ENCODE assay signal across 28 cellular contexts in genomic region chr19:12545267-12545666, GRCh38. TPM values are rescaled to one million over a fixed set of nuclear protein-coding genes. Genes with fewer than 3 reads are reported as not detected.
DNase-seq lines count a peak whose midpoint lies in the region; ATAC-seq and TF ChIP-seq lines count a peak whose summit lies in the region.
"Had no signal": no experiment of that assay in that cellular context is flagged by ENCODE, and none has a peak within 500 bp of the region (broad histone marks: within the 10 kb centered on the region; RNA-seq: fewer than 3 reads in every experiment).

No MANE protein-coding gene starts in this region.

- no peak for ATAC-seq in activated T-cell treated with anti-CD3 and anti-CD28 coated beads, Interleukin-2, amount 50 U/mL, for 72 hours (replicated peaks in 1 of 2)
- no peak for ATAC-seq in natural killer cell treated with Interleukin-12 subunit alpha and Interleukin-12 subunit beta and Interleukin-15 and Interleukin-18, amount 100 ng/mL, for 72 hours
- ATAC-seq: Right ventricle myocardium inferior, SK-N-SH treated with all-trans-retinoic acid at 6 μM for 48 hours had no signal

- H3K36me3 ChIP-seq in Loucy (ENCODE audit: insufficient read depth, low read length) = 0 out of 2 replicates have a peak, but pooled peaks cover under 1% of the 10 kb centered on the region
- H3K36me3 ChIP-seq in smooth muscle cell (ENCODE audit: low read depth) = peaks cover 4% of the 10 kb centered on the region
- no peaks in the 10 kb centered on the region for H3K36me3 ChIP-seq in hepatocyte (replicated peaks; ENCODE audit: insufficient read depth, low read depth)
- H3K36me3 ChIP-seq in endodermal cell (ENCODE audit: control insufficient read depth, insufficient read depth, low read length) = peaks cover 70% of the 10 kb centered on the region

- H3K9me3 Mint-ChIP-seq in activated T-cell treated with anti-CD3 and anti-CD28 coated beads, Interleukin-2, amount 50 U/mL, for 72 hours = peaks cover 0 to 15% of the 10 kb centered on the region in 2 donors
- H3K9me3 Mint-ChIP-seq in immature natural killer cell (peaks cover 0 to 2% (median 0%) of the 10 kb centered on the region in 6 donors), endodermal cell (peaks cover 47% of the 10 kb centered on the region)
- H3K9me3 Mint-ChIP-seq in natural killer cell treated with Interleukin-12 subunit alpha and Interleukin-12 subunit beta and Interleukin-15 and Interleukin-18, amount 100 ng/mL, for 72 hours = peaks cover 4% of the 10 kb centered on the region

- peaks cover 69% of the 10 kb centered on the region for H3K79me2 ChIP-seq in Loucy (ENCODE audit: insufficient read depth, low read length)
- H3K79me2 ChIP-seq in smooth muscle cell (ENCODE audit: low read depth) = peaks cover 78% of the 10 kb centered on the region
- peaks cover 93% of the 10 kb centered on the region for H3K79me2 ChIP-seq in hepatocyte

- 97% methylated on average over 8 of the region's 8 CpGs for WGBS in smooth muscle cell (ENCODE audit: low lambda C conversion rate)
- 90% methylated on average over 8 of the region's 8 CpGs for WGBS in hepatocyte (ENCODE audit: low lambda C conversion rate, missing lambda C conversion rate)
- 92 to 95% methylated on average over 5 to 8 of the region's 8 CpGs for WGBS in endodermal cell (ENCODE audit: insufficient coverage in 1 of 2, insufficient read length in 1 of 2), 2 experiments

- H3K4me2 ChIP-seq in Loucy (ENCODE audit: low read depth, low read length, poor library complexity, severe bottlenecking) = peak overlapping the region; percentile 36
- no peak overlapping the region for H3K4me2 ChIP-seq in smooth muscle cell
- no peak overlapping the region for H3K4me2 ChIP-seq in hepatocyte

- H3K27ac Mint-ChIP-seq in activated T-cell treated with anti-CD3 and anti-CD28 coated beads, Interleukin-2, amount 50 U/mL, for 72 hours = peak overlapping the region; percentile 58
- H3K27ac Mint-ChIP-seq in immature natural killer cell = peak overlapping the region; percentile 10 to 78 (median 37)
- peak overlapping the region; percentile 37 to 78 for H3K27ac Mint-ChIP-seq in natural killer cell treated with Interleukin-12 subunit alpha and Interleukin-12 subunit beta and Interleukin-15 and Interleukin-18, amount 100 ng/mL, for 72 hours
- no peak overlapping the region for H3K27ac Mint-ChIP-seq in endodermal cell
- H3K27ac Mint-ChIP-seq: activated CD4-positive, alpha-beta T cell treated with anti-CD3 and anti-CD28 coated beads, Interleukin-2, amount 10 ng/mL, durations not matched to agents 24 days and 14 days; activated T-helper 2 cell treated with anti-CD3 and anti-CD28 coated beads, Interferon-gamma antibody, Interleukin-2, Interleukin-4, amounts not matched to agents 10 μg/mL and 5 μg/mL and 100 μg/mL, durations not matched to agents 14 hours and 24 hours and 36 hours; HFFc6 had no signal

- H3K9me2 ChIP-seq in Loucy (replicated peaks; ENCODE audit: low read depth, low read length) (no peaks in the 10 kb centered on the region), hepatocyte (replicated peaks; ENCODE audit: insufficient read depth) (no peaks in the 10 kb centered on the region)

- peaks cover 21% of the 10 kb centered on the region for H4K20me1 ChIP-seq in Loucy (ENCODE audit: insufficient read depth, low read length, poor library complexity, severe bottlenecking)
- H4K20me1 ChIP-seq in smooth muscle cell (ENCODE audit: low read depth) = peaks cover 26% of the 10 kb centered on the region
- H4K20me1 ChIP-seq in hepatocyte (ENCODE audit: insufficient read depth, poor library complexity, severe bottlenecking) = no peaks in the 10 kb centered on the region

- H3K9ac ChIP-seq in Loucy (ENCODE audit: low read depth, low read length, poor library complexity, severe bottlenecking) (no peak overlapping the region), smooth muscle cell (ENCODE audit: low read depth) (no peak overlapping the region), endodermal cell (ENCODE audit: extremely low read depth, low read length, poor library complexity, severe bottlenecking) (no peak overlapping the region)

- H3K4me3 ChIP-seq in Loucy (ENCODE audit: low read length, poor library complexity, severe bottlenecking) (no peak overlapping the region), smooth muscle cell (no peak overlapping the region), hepatocyte (no peak overlapping the region), endodermal cell (ENCODE audit: low read length) (no peak overlapping the region)
- H3K4me3 ChIP-seq: ascending aorta, right atrium auricular region, spleen, tibial nerve had no signal

- H3K27me3 ChIP-seq in Loucy (ENCODE audit: insufficient read depth, low read length, poor library complexity, severe bottlenecking) (no peaks in the 10 kb centered on the region), smooth muscle cell (ENCODE audit: low read depth) (no peaks in the 10 kb centered on the region), hepatocyte (no peaks in the 10 kb centered on the region), endodermal cell (ENCODE audit: control insufficient read depth, insufficient read depth, low read length, poor library complexity, severe bottlenecking) (no peaks in the 10 kb centered on the region)
- H3K27me3 ChIP-seq: ascending aorta, right atrium auricular region, spleen, tibial nerve had no signal

- H3K4me1 ChIP-seq in Loucy (ENCODE audit: insufficient read depth, low read length, poor library complexity, severe bottlenecking) (peaks cover 24% of the 10 kb centered on the region), smooth muscle cell (ENCODE audit: low read depth) (no peaks in the 10 kb centered on the region), hepatocyte (ENCODE audit: insufficient read depth) (peaks cover 9% of the 10 kb centered on the region), endodermal cell (ENCODE audit: control insufficient read depth, insufficient read depth, low read length) (peaks cover 5% of the 10 kb centered on the region)

- H3F3A ChIP-seq in Loucy (ENCODE audit: low read depth) (no peaks in the 10 kb centered on the region), smooth muscle cell (ENCODE audit: low read depth) (no peaks in the 10 kb centered on the region)

- peaks cover 12 to 14% of the 10 kb centered on the region in 2 donors for H3K36me3 Mint-ChIP-seq in activated T-cell treated with anti-CD3 and anti-CD28 coated beads, Interleukin-2, amount 50 U/mL, for 72 hours (ENCODE audit: insufficient read depth in 2 of 2)
- H3K36me3 Mint-ChIP-seq in immature natural killer cell (peaks cover 5 to 14% (median 8%) of the 10 kb centered on the region in 3 donors), endodermal cell (ENCODE audit: low read depth) (peaks cover 81% of the 10 kb centered on the region)
- H3K36me3 Mint-ChIP-seq in natural killer cell treated with Interleukin-12 subunit alpha and Interleukin-12 subunit beta and Interleukin-15 and Interleukin-18, amount 100 ng/mL, for 72 hours = peaks cover 13% of the 10 kb centered on the region

- H3K27ac ChIP-seq in smooth muscle cell (ENCODE audit: low read depth) (no peak overlapping the region), hepatocyte (no peak overlapping the region), endodermal cell (ENCODE audit: low read depth, low read length) (no peak overlapping the region)
- H3K27ac ChIP-seq: ascending aorta, right atrium auricular region, tibial nerve had no signal

- no peak overlapping the region for H3K4me3 Mint-ChIP-seq in activated T-cell treated with anti-CD3 and anti-CD28 coated beads, Interleukin-2, amount 50 U/mL, for 72 hours
- H3K4me3 Mint-ChIP-seq in immature natural killer cell (peak overlapping the region in 2 of 5 donors; percentile 30 to 32), endodermal cell (no peak overlapping the region)
- H3K4me3 Mint-ChIP-seq in natural killer cell treated with Interleukin-12 subunit alpha and Interleukin-12 subunit beta and Interleukin-15 and Interleukin-18, amount 100 ng/mL, for 72 hours = peak overlapping the region; percentile 6
- H3K4me3 Mint-ChIP-seq: activated CD4-positive, alpha-beta T cell treated with anti-CD3 and anti-CD28 coated beads, Interleukin-2, amount 10 ng/mL, durations not matched to agents 24 days and 14 days; HFFc6 had no signal

- peaks cover 61% of the 10 kb centered on the region for H3K4me1 Mint-ChIP-seq in activated T-cell treated with anti-CD3 and anti-CD28 coated beads, Interleukin-2, amount 50 U/mL, for 72 hours (ENCODE audit: low read depth)
- H3K4me1 Mint-ChIP-seq in immature natural killer cell (peaks cover 61 to 67% of the 10 kb centered on the region in 2 donors), endodermal cell (peaks cover 9% of the 10 kb centered on the region)
- H3K4me1 Mint-ChIP-seq in natural killer cell treated with Interleukin-12 subunit alpha and Interleukin-12 subunit beta and Interleukin-15 and Interleukin-18, amount 100 ng/mL, for 72 hours (ENCODE audit: low read depth in 2 of 2) = peaks cover 46 to 50% of the 10 kb centered on the region in 2 donors

- no peak for DNase-seq in activated T-cell treated with anti-CD3 and anti-CD28 coated beads, Interleukin-2, amount 50 U/mL, for 72 hours
- DNase-seq in activated T-cell treated with anti-CD3 and anti-CD28 coated beads for 4 hours = no peak
- no peak for DNase-seq in immature natural killer cell
- no peak for DNase-seq in natural killer cell treated with Interleukin-12 subunit alpha and Interleukin-12 subunit beta and Interleukin-15 and Interleukin-18, amount 100 ng/mL, for 72 hours (ENCODE audit: low spot score)
- no peak for DNase-seq in smooth muscle cell (lab: John Stamatoyannopoulos, UW; ENCODE audit: unreplicated experiment)
- DNase-seq in hepatocyte (ENCODE audit: low spot score) = no peak
- no peak for DNase-seq in endodermal cell
- DNase-seq: activated CD4-positive, alpha-beta T cell treated with anti-CD3 and anti-CD28 coated beads, Interleukin-2, amount 10 ng/mL, durations not matched to agents 24 days and 14 days; AML-193; DMS153; effector CD8-positive, alpha-beta T cell; erythroblast; GOT3; head of caudate nucleus; HFFc6; NCI-H1092; NCI-H1694; NCI-H446; NCI-H748 treated with DMSO at 0.1 percent for 48 hours; spleen had no signal

- H3K9me3 ChIP-seq in Loucy (ENCODE audit: insufficient read depth, low read depth, low read length) (no peaks in the 10 kb centered on the region), smooth muscle cell (replicated peaks; ENCODE audit: low read depth) (peaks cover under 1% of the 10 kb centered on the region), hepatocyte (ENCODE audit: low read depth) (peaks cover 5% of the 10 kb centered on the region), endodermal cell (ENCODE audit: control insufficient read depth, low read length) (peaks cover 67% of the 10 kb centered on the region)
- H3K9me3 ChIP-seq: right atrium auricular region had no signal

- TF ChIP-seq CTCF in Loucy (conservative IDR thresholded peaks at IDR 0.05; ENCODE audit: low read length) = no peak
- no peak for TF ChIP-seq CTCF in smooth muscle cell (IDR thresholded peaks at IDR 0.05; ENCODE audit: borderline replicate concordance, insufficient read depth, poor library complexity, severe bottlenecking)
- TF ChIP-seq CTCF in hepatocyte (IDR thresholded peaks at IDR 0.05; ENCODE audit: poor library complexity) = no peak
- TF ChIP-seq CTCF in endodermal cell (conservative IDR thresholded peaks at IDR 0.05) = no peak

- no peaks in the 10 kb centered on the region for H3K27me3 Mint-ChIP-seq in activated T-cell treated with anti-CD3 and anti-CD28 coated beads, Interleukin-2, amount 50 U/mL, for 72 hours (ENCODE audit: low read depth)
- H3K27me3 Mint-ChIP-seq in immature natural killer cell (ENCODE audit: low read depth in 3 of 3) = no peaks in the 10 kb centered on the region
- no peaks in the 10 kb centered on the region for H3K27me3 Mint-ChIP-seq in natural killer cell treated with Interleukin-12 subunit alpha and Interleukin-12 subunit beta and Interleukin-15 and Interleukin-18, amount 100 ng/mL, for 72 hours
- no peaks in the 10 kb centered on the region for H3K27me3 Mint-ChIP-seq in endodermal cell (ENCODE audit: insufficient read depth)
- H3K27me3 Mint-ChIP-seq: activated CD4-positive, alpha-beta T cell treated with anti-CD3 and anti-CD28 coated beads, Interleukin-2, amount 10 ng/mL, durations not matched to agents 24 days and 14 days; IgD-negative memory B cell had no signal

- no peak overlapping the region for H2AFZ ChIP-seq in Loucy (ENCODE audit: low read length)
- H2AFZ ChIP-seq in smooth muscle cell (ENCODE audit: low read depth) = no peak overlapping the region
- no peak overlapping the region for H2AFZ ChIP-seq in hepatocyte

RNA-seq across cellular contexts. Expression of gene ZNF564, which starts 6.0 kb away (rescaled TPM):
- total RNA-seq in activated T-cell treated with anti-CD3 and anti-CD28 coated beads, Interleukin-2, amount 50 U/mL, for 72 hours = 1 to 10 TPM; 6.9 to 9.0 TPM
- polyA plus RNA-seq in immature natural killer cell (10 to 100 TPM; 14.0 to 22.6 (median 16.2) TPM), smooth muscle cell (2.8 and 3.6 TPM in 2 replicates), hepatocyte (5.0 and 6.1 TPM in 2 replicates)
- total RNA-seq in natural killer cell treated with Interleukin-12 subunit alpha and Interleukin-12 subunit beta and Interleukin-15 and Interleukin-18, amount 100 ng/mL, for 72 hours = 10 to 100 TPM; 12.5 to 13.2 TPM
- total RNA-seq in smooth muscle cell (6.5 and 6.9 TPM in 2 replicates), hepatocyte (9.2 and 10.7 TPM in 2 replicates), endodermal cell (10 to 100 TPM; 17.3 to 20.6 TPM)
- polyA plus RNA-seq in endodermal cell (2013, experiment 1 of 2) = 7.9 TPM
- 6.9 TPM for polyA plus RNA-seq in endodermal cell (2013, experiment 2 of 2)
